8 cellular contexts compared by ENCODE assay signal in the genomic region with DNA sequence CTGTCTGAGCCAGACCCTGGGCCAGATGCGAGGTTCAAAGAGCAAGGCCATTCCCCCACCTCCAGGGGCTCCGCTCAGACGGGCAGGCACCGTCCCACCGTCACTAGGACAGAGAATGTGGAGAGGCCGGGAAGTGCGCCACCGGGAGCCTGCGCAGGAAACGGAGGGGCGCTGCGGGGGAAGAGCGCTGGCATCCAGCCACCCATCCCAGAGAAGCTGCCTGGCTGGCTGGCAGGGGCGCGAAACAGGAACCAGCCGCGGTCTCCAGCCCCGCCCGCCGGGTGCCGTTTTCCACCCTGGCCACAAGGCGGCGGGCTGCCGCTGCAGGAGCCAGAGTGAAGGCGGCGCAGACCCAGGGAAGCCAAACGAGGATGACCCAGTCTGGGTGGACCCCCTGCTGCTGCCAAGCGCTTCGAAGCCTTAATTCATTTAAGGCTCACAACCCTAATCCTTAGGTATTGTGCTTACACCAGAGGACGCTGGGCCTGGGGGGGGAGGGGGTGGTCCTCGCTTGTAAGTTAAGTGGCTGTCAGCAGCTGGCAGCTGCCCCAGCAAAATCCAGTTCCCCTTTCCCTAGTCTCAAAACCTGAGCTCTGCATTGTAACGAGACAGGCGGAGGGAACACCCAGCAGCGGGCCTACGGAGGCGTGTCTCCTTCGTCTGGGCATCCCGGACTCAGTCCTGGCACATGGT.
A peak's percentile ranks its signal among the peaks of the same experiment; 100 is the strongest.
DNase-seq lines count a peak whose midpoint lies in the region; TF ChIP-seq lines count a peak whose summit lies in the region.
"Not testable (repeated sequence)": the region's sequence is repeated elsewhere in the genome, so short reads cannot be mapped to it uniquely, and the experiment has no call there.

No MANE protein-coding gene starts in this region.

- H3K4me3 Mint-ChIP-seq in nephron progenitor cell, result peak overlapping the region; percentile 68

- H3K9ac ChIP-seq in SK-N-MC (ENCODE audit: insufficient read length), result not testable (repeated sequence)

- CTCF ChIA-PET in HEK293 (lab: Yijun Ruan, JAX), result interaction anchor here (0.6 to 1.8 kb wide), 24 partner anchors 8 to 1900 kb away, joined by 3 to 10 read pairs (median 3); a partner anchor contains a TSS

- not testable (repeated sequence) for H3K9me3 ChIP-seq in HEK293 (ENCODE audit: control insufficient read depth, insufficient read depth, low read depth, low read length); SK-N-MC (ENCODE audit: low read depth, low read length)

- H3K27ac ChIP-seq in HEK293 (ENCODE audit: extremely low read depth, low read depth, low read length); SK-N-MC: not testable (repeated sequence)

- not testable (repeated sequence) for H3K36me3 Mint-ChIP-seq in nephron progenitor cell (ENCODE audit: low read depth)

- H3K4me1 ChIP-seq in HEK293 (ENCODE audit: control insufficient read depth, insufficient read depth, low read length), result not testable (repeated sequence)

- not testable (repeated sequence) for H3K36me3 ChIP-seq in HEK293 (ENCODE audit: control insufficient read depth in 2 of 2, insufficient read depth in 1 of 2, low read length in 2 of 2); SK-N-MC (ENCODE audit: insufficient read depth, low read length)

- H3K9me3 Mint-ChIP-seq in nephron progenitor cell, result not testable (repeated sequence)

- peaks cover 75% of the 10 kb centered on the region for H3K27me3 Mint-ChIP-seq in nephron progenitor cell (ENCODE audit: low read depth, poor library complexity)

- peaks cover 18% of the 10 kb centered on the region for H3K4me1 Mint-ChIP-seq in nephron progenitor cell

- peak; percentile 94 for DNase-seq in Daoy (ENCODE audit: low read depth)
- DNase-seq in NCI-H1092 (lab: John Stamatoyannopoulos, UW), result peak; percentile 72
- DNase-seq in SK-N-MC (ENCODE audit: low read depth, low spot score), result peak; percentile 51
- DNase-seq in activated naive CD4-positive, alpha-beta T cell treated with Interleukin-2 at 50 U/mL for 16 hours, result peak; percentile 75
- DNase-seq in fibroblast of villous mesenchyme (ENCODE audit: low read depth), result peak; percentile 73
- peak; percentile 88 for DNase-seq in nephron progenitor cell
- DNase-seq in stimulated activated naive CD4-positive, alpha-beta T cell treated with Interleukin-2 at 50 U/mL for 16 hours (lab: John Stamatoyannopoulos, UW), result peak; percentile 66

- TF ChIP-seq CTCF in HEK293 (tag by site-specific recombination; IDR thresholded peaks at IDR 0.05) (peak; percentile 83), fibroblast of villous mesenchyme (IDR thresholded peaks at IDR 0.05; ENCODE audit: insufficient read depth, low read depth, low read length) (peak; percentile 84), nephron progenitor cell (IDR thresholded peaks at IDR 0.05) (peak; percentile 88)

- not testable (repeated sequence) for H3K27ac Mint-ChIP-seq in nephron progenitor cell

- POLR2A ChIA-PET in HEK293 (lab: Yijun Ruan, JAX), result interaction anchor here (0.6 to 1.0 kb wide), 3 partner anchors 61 to 346 kb away, joined by 3 to 6 read pairs (median 5); no protein-coding TSS in a partner anchor

- H3K4me3 ChIP-seq in HEK293 (ENCODE audit: low read depth, low read length), result not testable (repeated sequence)
- peak overlapping the region; percentile 69 for H3K4me3 ChIP-seq in SK-N-MC
- peak overlapping the region; percentile 29 for H3K4me3 ChIP-seq in fibroblast of villous mesenchyme (ENCODE audit: low read depth, low read length)

TF ChIP-seq in HEK293, 187 proteins besides CTCF, POLR2A, EP300 and RAD21 (continues in another document):
- peak; percentile 52; the same call in 1 of the 2 replicates for TF ChIP-seq KLF8 (tag by site-specific recombination; IDR thresholded peaks at IDR 0.05)
- TF ChIP-seq ZBTB20 (tag by site-specific recombination; IDR thresholded peaks at IDR 0.05), result 0 out of 2 replicates have a peak, but pooled peaks have one; percentile 19
- TF ChIP-seq, protein P1, sequence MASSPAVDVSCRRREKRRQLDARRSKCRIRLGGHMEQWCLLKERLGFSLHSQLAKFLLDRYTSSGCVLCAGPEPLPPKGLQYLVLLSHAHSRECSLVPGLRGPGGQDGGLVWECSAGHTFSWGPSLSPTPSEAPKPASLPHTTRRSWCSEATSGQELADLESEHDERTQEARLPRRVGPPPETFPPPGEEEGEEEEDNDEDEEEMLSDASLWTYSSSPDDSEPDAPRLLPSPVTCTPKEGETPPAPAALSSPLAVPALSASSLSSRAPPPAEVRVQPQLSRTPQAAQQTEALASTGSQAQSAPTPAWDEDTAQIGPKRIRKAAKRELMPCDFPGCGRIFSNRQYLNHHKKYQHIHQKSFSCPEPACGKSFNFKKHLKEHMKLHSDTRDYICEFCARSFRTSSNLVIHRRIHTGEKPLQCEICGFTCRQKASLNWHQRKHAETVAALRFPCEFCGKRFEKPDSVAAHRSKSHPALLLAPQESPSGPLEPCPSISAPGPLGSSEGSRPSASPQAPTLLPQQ (tag by site-specific recombination; IDR thresholded peaks at IDR 0.05), result peak; percentile 75
- TF ChIP-seq ZNF335 (tag by site-specific recombination; conservative IDR thresholded peaks at IDR 0.05), result peak; percentile 69
- TF ChIP-seq GLIS1 (tag by site-specific recombination; IDR thresholded peaks at IDR 0.05), result peak; percentile 70
- TF ChIP-seq, protein P2, sequence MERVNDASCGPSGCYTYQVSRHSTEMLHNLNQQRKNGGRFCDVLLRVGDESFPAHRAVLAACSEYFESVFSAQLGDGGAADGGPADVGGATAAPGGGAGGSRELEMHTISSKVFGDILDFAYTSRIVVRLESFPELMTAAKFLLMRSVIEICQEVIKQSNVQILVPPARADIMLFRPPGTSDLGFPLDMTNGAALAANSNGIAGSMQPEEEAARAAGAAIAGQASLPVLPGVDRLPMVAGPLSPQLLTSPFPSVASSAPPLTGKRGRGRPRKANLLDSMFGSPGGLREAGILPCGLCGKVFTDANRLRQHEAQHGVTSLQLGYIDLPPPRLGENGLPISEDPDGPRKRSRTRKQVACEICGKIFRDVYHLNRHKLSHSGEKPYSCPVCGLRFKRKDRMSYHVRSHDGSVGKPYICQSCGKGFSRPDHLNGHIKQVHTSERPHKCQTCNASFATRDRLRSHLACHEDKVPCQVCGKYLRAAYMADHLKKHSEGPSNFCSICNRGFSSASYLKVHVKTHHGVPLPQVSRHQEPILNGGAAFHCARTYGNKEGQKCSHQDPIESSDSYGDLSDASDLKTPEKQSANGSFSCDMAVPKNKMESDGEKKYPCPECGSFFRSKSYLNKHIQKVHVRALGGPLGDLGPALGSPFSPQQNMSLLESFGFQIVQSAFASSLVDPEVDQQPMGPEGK (tag by site-specific recombination; IDR thresholded peaks at IDR 0.05), result peak; percentile 68
- TF ChIP-seq ZNF629 (tag by site-specific recombination; IDR thresholded peaks at IDR 0.05), result 0 out of 2 replicates have a peak, but pooled peaks have one; percentile 40
- peak; percentile 26; the same call in 1 of the 2 replicates for TF ChIP-seq SP2 (tag by site-specific recombination; IDR thresholded peaks at IDR 0.05)
- TF ChIP-seq ZNF561 (tag by site-specific recombination; IDR thresholded peaks at IDR 0.05; ENCODE audit: borderline replicate concordance), result peak; percentile 66; the same call in 1 of the 2 replicates
- TF ChIP-seq ZNF324 (tag by site-specific recombination; IDR thresholded peaks at IDR 0.05), result 0 out of 2 replicates have a peak, but pooled peaks have one; percentile 33
- peak; percentile 86 for TF ChIP-seq ZSCAN30 (tag by site-specific recombination; IDR thresholded peaks at IDR 0.05)
- TF ChIP-seq ZFP69B (tag by site-specific recombination; IDR thresholded peaks at IDR 0.05), result peak; percentile 29; the same call in 1 of the 2 replicates
- TF ChIP-seq ZNF223 (tag by site-specific recombination; IDR thresholded peaks at IDR 0.05), result peak; percentile 99
- TF ChIP-seq ZNF394 (tag by site-specific recombination; IDR thresholded peaks at IDR 0.05; ENCODE audit: borderline replicate concordance), result peak; percentile 37; the same call in 1 of the 2 replicates
- TF ChIP-seq ZXDB (tag by site-specific recombination; IDR thresholded peaks at IDR 0.05), result peak; percentile 84
- TF ChIP-seq ZNF654 (tag by site-specific recombination; IDR thresholded peaks at IDR 0.05; ENCODE audit: low read depth), result peak; percentile 64
- TF ChIP-seq, protein P3, sequence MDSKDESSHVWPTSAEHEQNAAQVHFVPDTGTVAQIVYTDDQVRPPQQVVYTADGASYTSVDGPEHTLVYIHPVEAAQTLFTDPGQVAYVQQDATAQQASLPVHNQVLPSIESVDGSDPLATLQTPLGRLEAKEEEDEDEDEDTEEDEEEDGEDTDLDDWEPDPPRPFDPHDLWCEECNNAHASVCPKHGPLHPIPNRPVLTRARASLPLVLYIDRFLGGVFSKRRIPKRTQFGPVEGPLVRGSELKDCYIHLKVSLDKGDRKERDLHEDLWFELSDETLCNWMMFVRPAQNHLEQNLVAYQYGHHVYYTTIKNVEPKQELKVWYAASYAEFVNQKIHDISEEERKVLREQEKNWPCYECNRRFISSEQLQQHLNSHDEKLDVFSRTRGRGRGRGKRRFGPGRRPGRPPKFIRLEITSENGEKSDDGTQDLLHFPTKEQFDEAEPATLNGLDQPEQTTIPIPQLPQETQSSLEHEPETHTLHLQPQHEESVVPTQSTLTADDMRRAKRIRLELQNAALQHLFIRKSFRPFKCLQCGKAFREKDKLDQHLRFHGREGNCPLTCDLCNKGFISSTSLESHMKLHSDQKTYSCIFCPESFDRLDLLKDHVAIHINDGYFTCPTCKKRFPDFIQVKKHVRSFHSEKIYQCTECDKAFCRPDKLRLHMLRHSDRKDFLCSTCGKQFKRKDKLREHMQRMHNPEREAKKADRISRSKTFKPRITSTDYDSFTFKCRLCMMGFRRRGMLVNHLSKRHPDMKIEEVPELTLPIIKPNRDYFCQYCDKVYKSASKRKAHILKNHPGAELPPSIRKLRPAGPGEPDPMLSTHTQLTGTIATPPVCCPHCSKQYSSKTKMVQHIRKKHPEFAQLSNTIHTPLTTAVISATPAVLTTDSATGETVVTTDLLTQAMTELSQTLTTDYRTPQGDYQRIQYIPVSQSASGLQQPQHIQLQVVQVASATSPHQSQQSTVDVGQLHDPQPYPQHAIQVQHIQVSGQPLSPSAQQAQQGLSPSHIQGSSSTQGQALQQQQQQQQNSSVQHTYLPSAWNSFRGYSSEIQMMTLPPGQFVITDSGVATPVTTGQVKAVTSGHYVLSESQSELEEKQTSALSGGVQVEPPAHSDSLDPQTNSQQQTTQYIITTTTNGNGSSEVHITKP (tag by site-specific recombination; IDR thresholded peaks at IDR 0.05), result peak; percentile 30; the same call in 1 of the 2 replicates
- 0 out of 2 replicates have a peak, but pooled peaks have one; percentile 10 for TF ChIP-seq EGR2 (tag by site-specific recombination; IDR thresholded peaks at IDR 0.05; ENCODE audit: low read depth)
- TF ChIP-seq ZIC2 (tag by site-specific recombination; IDR thresholded peaks at IDR 0.05), result peak; percentile 61
- 0 out of 2 replicates have a peak, but pooled peaks have one; percentile 15 for TF ChIP-seq ZNF10 (tag by site-specific recombination; IDR thresholded peaks at IDR 0.05)
